Comparison of ENCODE assay signal across 17 cellular contexts in the genomic region with DNA sequence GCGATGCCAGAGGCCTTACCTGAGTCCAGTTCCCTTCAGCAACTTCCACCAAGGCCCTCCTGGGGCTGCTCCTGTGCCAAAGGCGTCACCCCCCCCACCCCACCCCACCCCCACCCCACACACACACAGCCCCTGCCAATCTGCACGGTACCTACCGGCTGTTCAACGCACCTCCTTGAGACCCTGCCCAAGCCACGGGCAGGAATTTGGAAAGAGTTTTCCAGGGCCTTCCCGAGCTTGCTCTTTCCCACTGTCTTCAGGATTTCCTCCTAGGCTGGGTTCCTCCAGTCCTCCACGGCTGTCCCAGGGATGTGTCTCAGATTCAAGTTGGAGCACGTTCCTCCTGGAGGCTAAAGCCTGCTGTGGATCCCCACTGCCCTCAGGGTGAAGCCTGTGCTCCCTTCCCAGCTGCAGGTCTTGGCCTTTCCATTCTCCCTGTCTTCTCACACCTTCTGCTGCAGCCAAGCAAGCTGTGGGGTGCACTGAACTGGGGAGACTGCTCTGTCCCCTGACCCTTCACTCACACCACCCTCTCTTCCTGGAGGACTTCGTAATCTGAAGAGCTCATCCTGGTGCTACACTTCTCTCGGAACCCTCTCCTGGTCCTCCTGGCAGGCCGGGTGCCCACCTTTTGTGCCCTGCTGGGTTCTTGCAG. TPM values are rescaled to one million over a fixed set of nuclear protein-coding genes. Genes with fewer than 3 reads are reported as not detected.
DNase-seq lines count a peak whose midpoint lies in the region; ATAC-seq, FAIRE-seq and TF ChIP-seq lines count a peak whose summit lies in the region.
"Had no signal": no experiment of that assay in that cellular context is flagged by ENCODE, and none has a peak within 500 bp of the region (broad histone marks: within the 10 kb centered on the region; RNA-seq: fewer than 3 reads in every experiment).

No MANE protein-coding gene starts in this region.

- H3K56ac ChIP-seq in H1 (replicated peaks; ENCODE audit: insufficient read length, low read depth, low read length), result no peak overlapping the region

- no peak overlapping the region for H4K8ac ChIP-seq in H1 (ENCODE audit: extremely low read depth, insufficient read depth, low read length)

- H3K4me1 ChIP-seq in H1 (replicated peaks in 1 of 4; ENCODE audit: control insufficient read depth in 3 of 4, insufficient read depth in 4 of 4, low read length in 3 of 4) (peaks cover 0 to 12% (median 9%) of the 10 kb centered on the region in 4 experiments; a peak in 5 of 7 replicates), thyroid gland (peaks cover 11 to 37% of the 10 kb centered on the region in 2 donors)

- H3K27me3 Mint-ChIP-seq in nephron progenitor cell (ENCODE audit: low read depth, poor library complexity), result peaks cover 14% of the 10 kb centered on the region

- no peak overlapping the region for H2BK20ac ChIP-seq in H1 (ENCODE audit: low read length)

- H2AFZ ChIP-seq in H1 (ENCODE audit: low read length), result no peak overlapping the region

- H3K36me3 Mint-ChIP-seq in nephron progenitor cell (ENCODE audit: low read depth), result no peaks in the 10 kb centered on the region
- H3K36me3 Mint-ChIP-seq: activated naive CD4-positive, alpha-beta T cell treated with anti-CD3 and anti-CD28 coated beads, Interleukin-2, amount 10 ng/mL, durations not matched to agents 7 days and 5 days had no signal

- no peak overlapping the region for H2BK120ac ChIP-seq in H1 (replicated peaks; ENCODE audit: low read depth, low read length)

- H3K79me1 ChIP-seq in H1 (ENCODE audit: low read depth, low read length), result no peaks in the 10 kb centered on the region

- no peak overlapping the region for H3K4me2 ChIP-seq in H1 (ENCODE audit: insufficient read depth in 1 of 2, low read depth in 2 of 2, low read length in 2 of 2)

- no peak overlapping the region for H2BK5ac ChIP-seq in H1 (ENCODE audit: low read depth, low read length)

- no peaks in the 10 kb centered on the region for H4K20me1 ChIP-seq in H1 (replicated peaks in 1 of 2; ENCODE audit: control insufficient read depth in 1 of 2, insufficient read depth in 2 of 2, low read length in 2 of 2)

- H3K27ac ChIP-seq in RWPE1 (peak overlapping the region; percentile 89), H1 (ENCODE audit: low read depth, low read length) (no peak overlapping the region), thyroid gland (peak overlapping the region; percentile 45 to 74 (median 65))

- no peaks in the 10 kb centered on the region for H3K9me3 Mint-ChIP-seq in nephron progenitor cell
- H3K9me3 Mint-ChIP-seq: activated naive CD4-positive, alpha-beta T cell treated with anti-CD3 and anti-CD28 coated beads, Interleukin-2, amount 10 ng/mL, durations not matched to agents 7 days and 5 days had no signal

- no peak overlapping the region for H2BK12ac ChIP-seq in H1 (ENCODE audit: low read depth, low read length)

- H3K27me3 ChIP-seq in H1 (replicated peaks in 1 of 4; ENCODE audit: control insufficient read depth in 3 of 4, extremely low read depth in 1 of 4, insufficient read depth in 3 of 4, low read length in 3 of 4) (peaks cover 0 to 1% (median 0%) of the 10 kb centered on the region in 4 experiments; a peak in 2 of 7 replicates), thyroid gland (no peaks in the 10 kb centered on the region)
- H3K27me3 ChIP-seq: MG63 had no signal

- H4K5ac ChIP-seq in H1 (ENCODE audit: insufficient read length, low read depth, low read length), result no peak overlapping the region

- ATAC-seq in HG03571 (IDR thresholded peaks at IDR 0.05; ENCODE audit: unreplicated experiment) (no peak), HG02759 (IDR thresholded peaks at IDR 0.05; ENCODE audit: unreplicated experiment) (no peak)
- ATAC-seq in activated CD4-positive, CD25-positive, alpha-beta regulatory T cell treated with anti-CD3 and anti-CD28 coated beads, Interleukin-2, amount 50 U/mL, for 24 hours, result no peak
- ATAC-seq: left cardiac atrium had no signal

- DNase-seq in RWPE1 (ENCODE audit: low spot score), result no peak
- no peak for DNase-seq in H1 (ENCODE audit: low read depth in 1 of 2, low spot score in 2 of 2)
- DNase-seq in nephron progenitor cell, result no peak
- DNase-seq in thyroid gland, result peak in 1 of 2 donors; percentile 1
- no peak for DNase-seq in activated gamma-delta T cell treated with Interleukin-2 at 50 U/mL for 16 hours
- DNase-seq: activated naive CD4-positive, alpha-beta T cell treated with anti-CD3 and anti-CD28 coated beads, Interleukin-2, amount 10 ng/mL, durations not matched to agents 7 days and 5 days; AML-193; GDM1; GOT3; left cardiac atrium; MG63; NCI-H1694 treated with DMSO at 0.1 percent for 48 hours; NCI-H446 treated with DMSO at 0.1 percent for 48 hours had no signal

- TF ChIP-seq POLR2A in H1 (IDR thresholded peaks at IDR 0.05; ENCODE audit: control extremely low read depth in 1 of 2, low read depth in 2 of 2, low read length in 2 of 2) (no peak), thyroid gland (IDR thresholded peaks at IDR 0.05) (no peak)

- no peaks in the 10 kb centered on the region for H3K79me2 ChIP-seq in H1 (ENCODE audit: control insufficient read depth in 1 of 2, insufficient read depth in 2 of 2, low read length in 2 of 2)

- H3K4ac ChIP-seq in H1 (replicated peaks; ENCODE audit: insufficient read length, low read depth, low read length), result no peak overlapping the region

- peak overlapping the region; percentile 84 for H4K91ac ChIP-seq in H1 (replicated peaks; ENCODE audit: insufficient read length, low read length)

- WGBS in H1 (ENCODE audit: extremely low coverage in 1 of 2, insufficient coverage in 1 of 2, insufficient read length in 1 of 2, insufficient replicate concordance in 2 of 2, low coverage in 1 of 2, low lambda C conversion rate in 2 of 2, missing lambda C conversion rate in 1 of 2), 2 experiments, result 93% methylated on average over 11 of the region's 12 CpGs; no CpG with 5 or more reads in 1 of the 2 experiments
- WGBS in thyroid gland, 2 donors, result 83 to 91% methylated on average over 12 of the region's 12 CpGs

- TF ChIP-seq CTCF in RWPE1 (conservative IDR thresholded peaks at IDR 0.05; ENCODE audit: low read depth) (no peak), H1 (IDR thresholded peaks at IDR 0.05; ENCODE audit: control extremely low read depth in 1 of 3, insufficient read depth in 1 of 3, low read depth in 1 of 3, low read length in 3 of 3) (no peak), nephron progenitor cell (IDR thresholded peaks at IDR 0.05) (no peak), thyroid gland (IDR thresholded peaks at IDR 0.05) (no peak)

- peaks cover 78% of the 10 kb centered on the region for H3K4me1 Mint-ChIP-seq in nephron progenitor cell

- CTCF ChIA-PET in RWPE1 (lab: Yijun Ruan, JAX), result interaction anchor here (1.1 kb wide), 1 partner anchor 12 kb away, joined by 4 read pairs; no protein-coding TSS in a partner anchor
- CTCF ChIA-PET in H1 (lab: Charles Lee; ENCODE audit: partially characterized antibody), result interaction anchor here (0.6 to 2.1 kb wide), 5 partner anchors 14 to 254 kb away, joined by 3 to 10 read pairs (median 3); no protein-coding TSS in a partner anchor

- H3K36me3 ChIP-seq in H1 (ENCODE audit: control insufficient read depth in 2 of 4, insufficient read depth in 4 of 4, low read length in 3 of 4) (no peaks in the 10 kb centered on the region), thyroid gland (no peaks in the 10 kb centered on the region)
- H3K36me3 ChIP-seq: MG63 had no signal

- no peaks in the 10 kb centered on the region for H3K23me2 ChIP-seq in H1 (ENCODE audit: low read depth, low read length)

- H2BK15ac ChIP-seq in H1 (ENCODE audit: low read length), result no peak overlapping the region

- no peaks in the 10 kb centered on the region for H3K9me3 ChIP-seq in H1 (ENCODE audit: insufficient read depth in 2 of 2, low read depth in 1 of 2, low read length in 1 of 2)
- H3K9me3 ChIP-seq in thyroid gland, result no peaks in the 10 kb centered on the region
- H3K9me3 ChIP-seq: MG63 had no signal

- no peak overlapping the region for H3K14ac ChIP-seq in H1 (ENCODE audit: insufficient read length)

- H3K23ac ChIP-seq in H1 (ENCODE audit: insufficient read length), result no peak overlapping the region

- H3K27ac Mint-ChIP-seq in nephron progenitor cell, result no peak overlapping the region
- H3K27ac Mint-ChIP-seq: activated naive CD4-positive, alpha-beta T cell treated with anti-CD3 and anti-CD28 coated beads, Interleukin-2, amount 10 ng/mL, durations not matched to agents 7 days and 5 days had no signal

- no peak overlapping the region; the same call in 1 of the 2 replicates for H3K18ac ChIP-seq in H1 (ENCODE audit: extremely low read depth, low read length)

- H3K9ac ChIP-seq in H1 (replicated peaks in 1 of 4; ENCODE audit: extremely low read depth in 1 of 4, low read depth in 3 of 4, low read length in 3 of 4), result no peak overlapping the region

- H3K4me3 ChIP-seq in H1 (ENCODE audit: extremely low read depth in 1 of 4, insufficient read depth in 2 of 4, low read depth in 3 of 4, low read length in 4 of 4) (no peak overlapping the region), thyroid gland (replicated peaks in 1 of 3) (no peak overlapping the region)
- H3K4me3 ChIP-seq: MG63 had no signal

- peak overlapping the region; percentile 49 for H3K4me3 Mint-ChIP-seq in nephron progenitor cell
- H3K4me3 Mint-ChIP-seq: activated naive CD4-positive, alpha-beta T cell treated with anti-CD3 and anti-CD28 coated beads, Interleukin-2, amount 10 ng/mL, durations not matched to agents 7 days and 5 days had no signal

- peak overlapping the region; percentile 65; the same call in 1 of the 2 replicates for H2AK5ac ChIP-seq in H1 (ENCODE audit: low read depth, low read length)

- TF ChIP-seq RAD21 in H1 (IDR thresholded peaks at IDR 0.05 in 1 of 2, conservative IDR thresholded peaks at IDR 0.05 in 1 of 2; ENCODE audit: low read depth in 2 of 2, low read length in 2 of 2), result no peak

- TF ChIP-seq EP300 in H1 (IDR thresholded peaks at IDR 0.05; ENCODE audit: borderline replicate concordance in 1 of 2, low read depth in 2 of 2, low read length in 2 of 2), result no peak

- intact Hi-C loops in thyroid gland (cut with DNase I), result no loop called here

- FAIRE-seq in H1 (lab: Jason Lieb, UNC), result no peak
- FAIRE-seq: GM12891 had no signal

- POLR2A ChIA-PET in RWPE1 (lab: Yijun Ruan, JAX; ENCODE audit: low non-redundant PET) (interaction anchor here (0.6 kb wide), 1 partner anchor 94 kb away, joined by 3 read pairs; no protein-coding TSS in a partner anchor), H1 (lab: Charles Lee; ENCODE audit: partially characterized antibody) (interaction anchor here (1.0 kb wide), 1 partner anchor 43 kb away, joined by 4 read pairs; no protein-coding TSS in a partner anchor)

TF ChIP-seq in H1, 55 proteins besides CTCF, POLR2A, EP300 and RAD21 (continues in another document):
- no peak for TF ChIP-seq CBX5 (IDR thresholded peaks at IDR 0.05; ENCODE audit: low read depth, low read length)

RNA-seq across cellular contexts. Expression of a gene that starts 54.8 kb away (rescaled TPM):
- 72.8 and 74.6 TPM in 2 replicates for total RNA-seq in H1 (2021; fragmentation: NEBNext Ultra II Directional; extraction: Animal tissue kit (Norgen Biotek cat#: 25700))
- polyA plus RNA-seq in H1 (2011; rRNA removed), result 37.4 and 61.3 TPM in 2 replicates
- polyA plus RNA-seq in H1 (2011; cell fraction: cytosol; rRNA removed), result 37.9 TPM
- polyA plus RNA-seq in H1 (2011; cell fraction: nucleus; rRNA removed), result 51.0 TPM
- 44.2 to 60.1 TPM (median 56.3 TPM) in 4 replicates for polyA plus RNA-seq in H1 (2012, experiment 1 of 2)
- 57.3 TPM for polyA plus RNA-seq in H1 (2012, experiment 2 of 2)
- 41.0 TPM for polyA plus RNA-seq in H1 (2013, experiment 1 of 2)
- 45.1 TPM for polyA plus RNA-seq in H1 (2013, experiment 2 of 2)
- polyA minus RNA-seq in H1 (2011; rRNA and poly(A)+ RNA removed), result 26.9 and 34.9 TPM in 2 replicates
- polyA minus RNA-seq in H1 (2011; cell fraction: cytosol; rRNA and poly(A)+ RNA removed), result 49.1 TPM
- 74.6 TPM for polyA minus RNA-seq in H1 (2011; cell fraction: nucleus; rRNA and poly(A)+ RNA removed)
- total RNA-seq in thyroid gland, result 10 to 100 TPM; 27.1 to 35.6 (median 32.5) TPM
